In the genomic region with DNA sequence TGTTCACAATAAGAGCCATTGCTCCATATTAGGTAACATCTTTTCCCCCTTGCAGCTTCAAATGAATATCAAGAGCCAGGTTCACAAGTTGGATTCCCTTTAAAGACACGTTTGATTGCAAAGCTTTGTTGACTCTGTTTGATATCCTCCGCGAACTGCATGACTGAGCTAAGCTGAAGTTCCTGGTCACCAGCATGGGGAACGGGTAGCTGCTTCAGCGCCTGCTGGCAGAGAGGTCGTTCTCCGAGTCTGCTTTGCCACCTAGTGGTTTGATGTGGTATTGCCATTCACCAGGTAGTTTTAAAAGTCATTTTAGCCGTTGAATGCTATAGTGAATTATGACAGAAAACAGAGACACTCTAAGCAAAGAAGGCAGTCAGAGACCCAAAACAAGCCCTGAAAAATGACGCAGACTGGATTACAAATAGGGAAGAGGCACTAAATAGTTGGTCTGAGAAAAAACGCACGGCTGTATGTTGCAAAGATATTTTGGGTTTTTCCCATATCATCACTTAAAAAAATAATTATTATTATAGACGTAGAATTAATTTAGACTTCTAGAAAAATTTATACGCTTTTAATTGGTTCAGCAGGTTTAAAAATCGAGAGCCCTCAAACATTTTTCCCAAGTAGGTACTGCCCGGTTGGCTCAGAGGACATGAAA, we compare ENCODE assay signal across 1 cellular context.
TF ChIP-seq lines count a peak whose summit lies in the region.

No MANE protein-coding gene starts in this region.

TF ChIP-seq in WTC11, 78 proteins besides CTCF, POLR2A, EP300 and RAD21 (continued from another document):
- TF ChIP-seq, protein P1, sequence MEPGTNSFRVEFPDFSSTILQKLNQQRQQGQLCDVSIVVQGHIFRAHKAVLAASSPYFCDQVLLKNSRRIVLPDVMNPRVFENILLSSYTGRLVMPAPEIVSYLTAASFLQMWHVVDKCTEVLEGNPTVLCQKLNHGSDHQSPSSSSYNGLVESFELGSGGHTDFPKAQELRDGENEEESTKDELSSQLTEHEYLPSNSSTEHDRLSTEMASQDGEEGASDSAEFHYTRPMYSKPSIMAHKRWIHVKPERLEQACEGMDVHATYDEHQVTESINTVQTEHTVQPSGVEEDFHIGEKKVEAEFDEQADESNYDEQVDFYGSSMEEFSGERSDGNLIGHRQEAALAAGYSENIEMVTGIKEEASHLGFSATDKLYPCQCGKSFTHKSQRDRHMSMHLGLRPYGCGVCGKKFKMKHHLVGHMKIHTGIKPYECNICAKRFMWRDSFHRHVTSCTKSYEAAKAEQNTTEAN (CRISPR knock-in tag; IDR thresholded peaks at IDR 0.05): no peak
- TF ChIP-seq, protein P2, sequence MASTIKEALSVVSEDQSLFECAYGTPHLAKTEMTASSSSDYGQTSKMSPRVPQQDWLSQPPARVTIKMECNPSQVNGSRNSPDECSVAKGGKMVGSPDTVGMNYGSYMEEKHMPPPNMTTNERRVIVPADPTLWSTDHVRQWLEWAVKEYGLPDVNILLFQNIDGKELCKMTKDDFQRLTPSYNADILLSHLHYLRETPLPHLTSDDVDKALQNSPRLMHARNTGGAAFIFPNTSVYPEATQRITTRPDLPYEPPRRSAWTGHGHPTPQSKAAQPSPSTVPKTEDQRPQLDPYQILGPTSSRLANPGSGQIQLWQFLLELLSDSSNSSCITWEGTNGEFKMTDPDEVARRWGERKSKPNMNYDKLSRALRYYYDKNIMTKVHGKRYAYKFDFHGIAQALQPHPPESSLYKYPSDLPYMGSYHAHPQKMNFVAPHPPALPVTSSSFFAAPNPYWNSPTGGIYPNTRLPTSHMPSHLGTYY (CRISPR knock-in tag; IDR thresholded peaks at IDR 0.05): no peak
- TF ChIP-seq, protein P3, sequence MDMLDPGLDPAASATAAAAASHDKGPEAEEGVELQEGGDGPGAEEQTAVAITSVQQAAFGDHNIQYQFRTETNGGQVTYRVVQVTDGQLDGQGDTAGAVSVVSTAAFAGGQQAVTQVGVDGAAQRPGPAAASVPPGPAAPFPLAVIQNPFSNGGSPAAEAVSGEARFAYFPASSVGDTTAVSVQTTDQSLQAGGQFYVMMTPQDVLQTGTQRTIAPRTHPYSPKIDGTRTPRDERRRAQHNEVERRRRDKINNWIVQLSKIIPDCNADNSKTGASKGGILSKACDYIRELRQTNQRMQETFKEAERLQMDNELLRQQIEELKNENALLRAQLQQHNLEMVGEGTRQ (CRISPR knock-in tag; IDR thresholded peaks at IDR 0.05): no peak
- TF ChIP-seq NR1H2 (CRISPR knock-in tag; IDR thresholded peaks at IDR 0.05): no peak
